6 cellular contexts compared by ENCODE assay signal in the genomic region with DNA sequence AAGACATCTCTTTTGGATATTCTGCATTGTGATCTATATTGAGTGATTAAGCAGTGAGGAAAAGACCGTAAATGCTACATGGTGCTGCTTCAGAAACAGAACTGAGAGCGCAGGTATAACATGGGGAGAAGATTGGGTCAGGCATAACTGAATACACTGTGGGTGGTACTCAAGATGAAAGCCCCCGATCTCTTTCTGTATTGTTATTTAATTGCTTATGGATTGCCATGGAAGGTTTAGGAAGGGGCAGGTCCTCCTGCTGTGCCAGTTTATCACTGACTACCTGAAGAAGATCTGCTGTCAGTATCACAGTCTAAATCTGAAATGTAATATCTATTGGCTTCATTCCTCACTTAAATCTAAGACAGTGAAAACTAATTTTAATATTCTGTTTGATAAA.
"Had no signal": no experiment of that assay in that cellular context is flagged by ENCODE, and none has a peak within 500 bp of the region (broad histone marks: within the 10 kb centered on the region; RNA-seq: fewer than 3 reads in every experiment).

No MANE protein-coding gene starts in this region.

- FAIRE-seq: HepG2 had no signal

- ATAC-seq: HepG2 had no signal

- H3K4me3 ChIP-seq: GM23248 had no signal

- H3K9ac ChIP-seq: GM23248 had no signal

- H3K27ac ChIP-seq: GM23248, HL-60 had no signal

- DNase-seq: GM23248, H9, HCEC 1CT, KG1 had no signal

- H2AFZ ChIP-seq: GM23248 had no signal
